12 cellular contexts compared by ENCODE assay signal in the genomic region with DNA sequence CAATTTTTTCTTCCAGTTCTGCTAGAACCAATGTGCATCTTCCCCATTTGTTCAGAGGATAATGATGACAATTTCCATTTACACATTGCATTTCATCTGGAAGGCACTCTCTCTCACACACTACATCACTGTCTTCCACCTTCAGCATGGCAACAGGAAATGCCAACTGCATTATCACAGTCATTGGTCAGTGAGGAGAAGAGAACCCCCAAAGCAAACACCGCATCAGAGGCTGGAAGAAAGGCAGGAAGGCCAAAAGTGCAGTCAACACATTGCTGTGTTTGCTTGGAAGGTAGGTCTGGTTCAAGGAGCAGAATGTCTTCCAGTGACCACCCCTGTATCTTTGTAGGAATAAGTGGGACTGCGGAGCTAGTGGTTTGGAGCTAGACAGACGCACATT.
DNase-seq lines count a peak whose midpoint lies in the region; ATAC-seq and TF ChIP-seq lines count a peak whose summit lies in the region.
"Had no signal": no experiment of that assay in that cellular context is flagged by ENCODE, and none has a peak within 500 bp of the region (broad histone marks: within the 10 kb centered on the region; RNA-seq: fewer than 3 reads in every experiment).

No MANE protein-coding gene starts in this region.

- no TSS peak for BruUV-seq in mammary epithelial cell (replicated peaks; lab: Mats Ljungman, UMichigan)

- H3K9ac ChIP-seq in mammary epithelial cell (ENCODE audit: insufficient read depth, low read length) = no peak overlapping the region
- H3K9ac ChIP-seq in mesendoderm (ENCODE audit: low read length) = no peak overlapping the region

- H3K56ac ChIP-seq in mesendoderm (ENCODE audit: low read length) = peak overlapping the region; percentile 18

- H3K4me1 ChIP-seq in mammary epithelial cell (ENCODE audit: insufficient read depth, low read length) (no peaks in the 10 kb centered on the region), mesendoderm (ENCODE audit: control insufficient read depth, low read depth, low read length) (peaks cover 9% of the 10 kb centered on the region)

- no peak overlapping the region for H4K8ac ChIP-seq in mesendoderm (ENCODE audit: low read depth, low read length)

- H3K27ac ChIP-seq in mammary epithelial cell (ENCODE audit: insufficient read depth, low read depth, low read length) = no peak overlapping the region
- H3K27ac ChIP-seq in mesendoderm (ENCODE audit: low read depth, low read length) = no peak overlapping the region
- H3K27ac ChIP-seq: WERI-Rb-1 had no signal

- intact Hi-C loops in mammary epithelial cell (cut with micrococcal nuclease) = no loop called here

- no peak overlapping the region for H2BK120ac ChIP-seq in mesendoderm (ENCODE audit: low read depth, low read length)

- no peaks in the 10 kb centered on the region for H3K79me1 ChIP-seq in mesendoderm (ENCODE audit: low read length)

- no peak overlapping the region for H3K23ac ChIP-seq in mesendoderm (ENCODE audit: low read length)

- no peaks in the 10 kb centered on the region for H4K20me1 ChIP-seq in mammary epithelial cell (ENCODE audit: insufficient read depth, low read length)

- no peaks in the 10 kb centered on the region for H3K79me2 ChIP-seq in mammary epithelial cell (ENCODE audit: insufficient read depth, low read length)
- no peaks in the 10 kb centered on the region for H3K79me2 ChIP-seq in mesendoderm (ENCODE audit: control insufficient read depth, insufficient read depth, low read length)

- H3K18ac ChIP-seq in mesendoderm (ENCODE audit: low read length) = no peak overlapping the region

- 0 out of 2 replicates have a peak, but pooled peaks cover 2% of the 10 kb centered on the region for H3K9me3 ChIP-seq in MG63
- no peaks in the 10 kb centered on the region for H3K9me3 ChIP-seq in mammary epithelial cell (replicated peaks; ENCODE audit: insufficient read depth, low read length)

- no peak overlapping the region for H2BK15ac ChIP-seq in mesendoderm (replicated peaks; ENCODE audit: low read depth)

- no peak overlapping the region for H4K5ac ChIP-seq in mesendoderm (ENCODE audit: low read length)

- no peaks in the 10 kb centered on the region for H3K36me3 ChIP-seq in MG63
- H3K36me3 ChIP-seq in mammary epithelial cell (ENCODE audit: insufficient read depth, low read length) = no peaks in the 10 kb centered on the region
- no peaks in the 10 kb centered on the region for H3K36me3 ChIP-seq in mesendoderm (ENCODE audit: control insufficient read depth, insufficient read depth, low read length)
- H3K36me3 ChIP-seq: WERI-Rb-1 had no signal

- H3K4ac ChIP-seq in mesendoderm (ENCODE audit: low read depth, low read length) = no peak overlapping the region

- H3K27me3 ChIP-seq in MG63 (no peaks in the 10 kb centered on the region), mammary epithelial cell (ENCODE audit: insufficient read depth, low read length) (no peaks in the 10 kb centered on the region), mesendoderm (ENCODE audit: insufficient read depth, low read length, poor library complexity) (no peaks in the 10 kb centered on the region)

- H3K4me3 ChIP-seq in MG63 (no peak overlapping the region), mammary epithelial cell (replicated peaks in 1 of 3; ENCODE audit: insufficient read depth in 1 of 3, low read depth in 2 of 3, low read length in 3 of 3) (no peak overlapping the region), mesendoderm (ENCODE audit: low read length) (no peak overlapping the region)

- dilution Hi-C loops in mammary epithelial cell (cut with HindIII; ENCODE audit: low sequenced_read_pairs) = no loop called here

- DNase-seq in EL = peak; percentile 58
- DNase-seq in MG63 = peak; percentile 10
- peak; percentile 1 for DNase-seq in mammary epithelial cell
- DNase-seq in mesendoderm = peak; percentile 86
- DNase-seq in CD1c-positive myeloid dendritic cell (ENCODE audit: extremely low spot score) = no peak
- DNase-seq in activated CD8-positive, alpha-beta memory T cell treated with anti-CD3 and anti-CD28 coated beads, Interleukin-2, amount 50 U/mL, for 4 hours = no peak
- DNase-seq in midbrain (lab: John Stamatoyannopoulos, UW) = no peak
- DNase-seq: glutamatergic neuron, MM.1S, NCI-H2227 treated with DMSO at 0.1 percent for 48 hours, WERI-Rb-1 had no signal

- no peak overlapping the region for H2AK5ac ChIP-seq in mesendoderm (ENCODE audit: low read length)

- no peak for ATAC-seq in HG03039 (IDR thresholded peaks at IDR 0.05; ENCODE audit: unreplicated experiment)

- in situ Hi-C loops in mammary epithelial cell (cut with MboI; ENCODE audit: low sequenced_read_pairs in 2 of 2) = no loop called here

- no peak overlapping the region for H2BK5ac ChIP-seq in mesendoderm (ENCODE audit: low read length)

- WGBS in mammary epithelial cell (ENCODE audit: low coverage, missing lambda C conversion rate) = 87% methylated on average over 3 of the region's 3 CpGs
- WGBS in mesendoderm (ENCODE audit: extremely low coverage, insufficient coverage, low lambda C conversion rate) = no CpG with 5 or more reads among the region's 3 CpGs

- H2AFZ ChIP-seq in mammary epithelial cell (ENCODE audit: low read depth, low read length) = no peak overlapping the region

- CTCF ChIA-PET in mammary epithelial cell (lab: Charles Lee; ENCODE audit: low non-redundant PET) = no interaction called here

- no peak for TF ChIP-seq CTCF in mammary epithelial cell (conservative IDR thresholded peaks at IDR 0.05 in 1 of 2, IDR thresholded peaks at IDR 0.05 in 1 of 2; ENCODE audit: extremely low read depth in 1 of 2, insufficient read depth in 1 of 2, low read depth in 1 of 2, low read length in 2 of 2)

- H3K4me2 ChIP-seq in mammary epithelial cell (ENCODE audit: insufficient read depth, low read depth, low read length) = no peak overlapping the region
- no peak overlapping the region for H3K4me2 ChIP-seq in mesendoderm (ENCODE audit: low read length)

Comparison
In these comparisons a context has a peak if more than half of its experiments do, and no peak if none do; other contexts are left out.
1. DNase-seq: peak in EL (single experiment), MG63 (single experiment), mammary epithelial cell (single experiment) and mesendoderm (single experiment); none in CD1c-positive myeloid dendritic cell (single experiment), activated CD8-positive, alpha-beta memory T cell treated with anti-CD3 and anti-CD28 coated beads, Interleukin-2, amount 50 U/mL, for 4 hours (single experiment) and midbrain (single experiment).